Comparison of ENCODE assay signal across 1 cellular context in genomic region chr16:85685251-85685650, GRCh38.
TF ChIP-seq lines count a peak whose summit lies in the region.

No MANE protein-coding gene starts in this region.

TF ChIP-seq in IMR-90, 13 proteins besides CTCF, POLR2A, EP300 and RAD21 (continued from another document):
- TF ChIP-seq ELK1 (IDR thresholded peaks at IDR 0.05; ENCODE audit: borderline replicate concordance, low read depth, low read length): no peak
- no peak for TF ChIP-seq RCOR1 (IDR thresholded peaks at IDR 0.05; ENCODE audit: insufficient replicate concordance, low read length)
- peak; percentile 13; the same call in 1 of the 2 replicates for TF ChIP-seq CEBPB (IDR thresholded peaks at IDR 0.05; ENCODE audit: low read depth, low read length)
- no peak for TF ChIP-seq BHLHE40 (IDR thresholded peaks at IDR 0.05; ENCODE audit: low read depth, low read length)
- TF ChIP-seq USF2 (IDR thresholded peaks at IDR 0.05; ENCODE audit: low read depth, low read length): no peak
- no peak for TF ChIP-seq MAFK (IDR thresholded peaks at IDR 0.05; ENCODE audit: low read depth, low read length)
